1 cellular context compared by ENCODE assay signal in the genomic region with DNA sequence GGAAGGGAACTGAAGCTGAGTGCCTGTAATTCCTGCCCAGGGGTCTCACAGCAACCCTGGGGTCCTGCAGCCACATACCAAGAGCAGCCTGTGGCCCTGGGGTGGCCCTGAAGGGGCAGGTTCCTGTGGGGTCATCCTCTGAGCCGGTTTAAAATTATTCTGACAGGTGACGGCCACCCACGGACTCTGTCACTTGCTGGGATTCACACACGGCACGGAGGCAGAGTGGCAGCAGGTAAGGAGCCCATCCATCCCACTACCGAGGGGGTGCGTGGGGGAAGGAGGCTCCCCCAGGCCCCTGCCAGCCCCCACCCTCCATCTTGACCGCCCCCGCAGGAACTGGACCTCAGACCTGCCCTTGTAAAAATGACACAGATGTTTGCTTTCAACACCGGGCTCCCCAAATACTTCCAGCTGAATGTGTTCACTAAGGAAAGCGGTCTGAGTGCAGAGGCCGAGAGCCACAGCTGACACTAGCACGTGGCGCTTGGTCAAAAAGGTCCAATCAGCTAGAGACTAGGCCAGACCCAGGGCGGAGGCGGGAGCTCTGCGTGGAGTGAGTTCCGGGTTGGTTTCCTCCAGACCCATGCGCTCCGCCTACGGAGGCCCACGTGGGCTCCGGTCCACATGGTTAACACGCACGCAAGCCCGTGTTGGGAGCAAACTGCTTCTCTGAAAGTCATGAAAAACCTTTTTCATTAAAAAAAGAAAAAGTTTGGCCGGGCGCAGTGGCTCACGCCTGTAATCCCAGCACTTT.
A peak's percentile ranks its signal among the peaks of the same experiment; 100 is the strongest.
TF ChIP-seq lines count a peak whose summit lies in the region.

No MANE protein-coding gene starts in this region.

TF ChIP-seq in HepG2, 621 proteins besides CTCF, POLR2A, EP300 and RAD21 (continued from another document and continues in another):
- TF ChIP-seq, protein P1, sequence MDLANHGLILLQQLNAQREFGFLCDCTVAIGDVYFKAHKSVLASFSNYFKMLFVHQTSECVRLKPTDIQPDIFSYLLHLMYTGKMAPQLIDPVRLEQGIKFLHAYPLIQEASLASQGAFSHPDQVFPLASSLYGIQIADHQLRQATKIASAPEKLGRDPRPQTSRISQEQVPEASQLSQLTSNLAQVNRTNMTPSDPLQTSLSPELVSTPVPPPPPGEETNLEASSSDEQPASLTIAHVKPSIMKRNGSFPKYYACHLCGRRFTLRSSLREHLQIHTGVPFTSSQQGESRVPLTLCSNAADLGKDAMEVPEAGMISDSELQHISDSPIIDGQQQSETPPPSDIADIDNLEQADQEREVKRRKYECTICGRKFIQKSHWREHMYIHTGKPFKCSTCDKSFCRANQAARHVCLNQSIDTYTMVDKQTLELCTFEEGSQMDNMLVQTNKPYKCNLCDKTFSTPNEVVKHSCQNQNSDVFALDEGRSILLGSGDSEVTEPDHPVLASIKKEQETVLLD (CRISPR knock-in tag; IDR thresholded peaks at IDR 0.05; ENCODE audit: low read depth), result no peak
- TF ChIP-seq SIN3A (IDR thresholded peaks at IDR 0.05; ENCODE audit: borderline replicate concordance, low read depth, low read length) (peak; percentile 70), FOXK1 (CRISPR knock-in tag; IDR thresholded peaks at IDR 0.05; ENCODE audit: borderline replicate concordance, low read depth) (no peak), ETV6 (CRISPR knock-in tag; conservative IDR thresholded peaks at IDR 0.05) (no peak), ZNF503 (CRISPR knock-in tag; IDR thresholded peaks at IDR 0.05) (no peak), AFF4 (CRISPR knock-in tag; IDR thresholded peaks at IDR 0.05) (no peak), JDP2 (CRISPR knock-in tag; IDR thresholded peaks at IDR 0.05; ENCODE audit: borderline replicate concordance) (no peak), HOMEZ (CRISPR knock-in tag; IDR thresholded peaks at IDR 0.05; ENCODE audit: low read depth) (no peak), FOXK2 (IDR thresholded peaks at IDR 0.05) (no peak), SIX4 (CRISPR knock-in tag; IDR thresholded peaks at IDR 0.05) (no peak), SRF (IDR thresholded peaks at IDR 0.05; ENCODE audit: low read depth, low read length) (no peak), GATAD2A (CRISPR knock-in tag; IDR thresholded peaks at IDR 0.05) (no peak; the same call in 1 of the 2 replicates), ZNF775 (CRISPR knock-in tag; IDR thresholded peaks at IDR 0.05; ENCODE audit: borderline replicate concordance) (no peak), ZNF260 (CRISPR knock-in tag; IDR thresholded peaks at IDR 0.05; ENCODE audit: borderline replicate concordance, low read depth) (no peak), ZUFSP (CRISPR knock-in tag; IDR thresholded peaks at IDR 0.05; ENCODE audit: borderline replicate concordance) (no peak), ZFP36L2 (CRISPR knock-in tag; IDR thresholded peaks at IDR 0.05) (no peak), MAFF (IDR thresholded peaks at IDR 0.05; ENCODE audit: low read depth, low read length) (no peak), PTBP1 (IDR thresholded peaks at IDR 0.05; ENCODE audit: low read depth, low read length, poor library complexity, severe bottlenecking) (no peak), ZNF484 (CRISPR knock-in tag; IDR thresholded peaks at IDR 0.05; ENCODE audit: borderline replicate concordance, low read depth) (no peak), ZBTB7A (CRISPR knock-in tag; IDR thresholded peaks at IDR 0.05) (no peak), TAF15 (IDR thresholded peaks at IDR 0.05; ENCODE audit: low read depth, low read length, poor library complexity, severe bottlenecking) (no peak), ZNF713 (CRISPR knock-in tag; IDR thresholded peaks at IDR 0.05) (no peak), RXRB (CRISPR knock-in tag; IDR thresholded peaks at IDR 0.05; ENCODE audit: borderline replicate concordance) (no peak), RNF219 (CRISPR knock-in tag; IDR thresholded peaks at IDR 0.05) (no peak), CEBPG (CRISPR knock-in tag; IDR thresholded peaks at IDR 0.05) (no peak), ARNTL (CRISPR knock-in tag; IDR thresholded peaks at IDR 0.05) (no peak), SP140L (CRISPR knock-in tag; IDR thresholded peaks at IDR 0.05; ENCODE audit: borderline replicate concordance) (no peak), ZNF235 (CRISPR knock-in tag; IDR thresholded peaks at IDR 0.05; ENCODE audit: borderline replicate concordance) (no peak), EEA1 (CRISPR knock-in tag; IDR thresholded peaks at IDR 0.05; ENCODE audit: borderline replicate concordance) (no peak), RFX5 (IDR thresholded peaks at IDR 0.05; ENCODE audit: low read depth, low read length) (no peak), ZFP90 (CRISPR knock-in tag; IDR thresholded peaks at IDR 0.05; ENCODE audit: borderline replicate concordance) (no peak)
- TF ChIP-seq, protein P2, sequence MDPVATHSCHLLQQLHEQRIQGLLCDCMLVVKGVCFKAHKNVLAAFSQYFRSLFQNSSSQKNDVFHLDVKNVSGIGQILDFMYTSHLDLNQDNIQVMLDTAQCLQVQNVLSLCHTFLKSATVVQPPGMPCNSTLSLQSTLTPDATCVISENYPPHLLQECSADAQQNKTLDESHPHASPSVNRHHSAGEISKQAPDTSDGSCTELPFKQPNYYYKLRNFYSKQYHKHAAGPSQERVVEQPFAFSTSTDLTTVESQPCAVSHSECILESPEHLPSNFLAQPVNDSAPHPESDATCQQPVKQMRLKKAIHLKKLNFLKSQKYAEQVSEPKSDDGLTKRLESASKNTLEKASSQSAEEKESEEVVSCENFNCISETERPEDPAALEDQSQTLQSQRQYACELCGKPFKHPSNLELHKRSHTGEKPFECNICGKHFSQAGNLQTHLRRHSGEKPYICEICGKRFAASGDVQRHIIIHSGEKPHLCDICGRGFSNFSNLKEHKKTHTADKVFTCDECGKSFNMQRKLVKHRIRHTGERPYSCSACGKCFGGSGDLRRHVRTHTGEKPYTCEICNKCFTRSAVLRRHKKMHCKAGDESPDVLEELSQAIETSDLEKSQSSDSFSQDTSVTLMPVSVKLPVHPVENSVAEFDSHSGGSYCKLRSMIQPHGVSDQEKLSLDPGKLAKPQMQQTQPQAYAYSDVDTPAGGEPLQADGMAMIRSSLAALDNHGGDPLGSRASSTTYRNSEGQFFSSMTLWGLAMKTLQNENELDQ (CRISPR knock-in tag; IDR thresholded peaks at IDR 0.05; ENCODE audit: borderline replicate concordance), result no peak
- TF ChIP-seq, protein P3, sequence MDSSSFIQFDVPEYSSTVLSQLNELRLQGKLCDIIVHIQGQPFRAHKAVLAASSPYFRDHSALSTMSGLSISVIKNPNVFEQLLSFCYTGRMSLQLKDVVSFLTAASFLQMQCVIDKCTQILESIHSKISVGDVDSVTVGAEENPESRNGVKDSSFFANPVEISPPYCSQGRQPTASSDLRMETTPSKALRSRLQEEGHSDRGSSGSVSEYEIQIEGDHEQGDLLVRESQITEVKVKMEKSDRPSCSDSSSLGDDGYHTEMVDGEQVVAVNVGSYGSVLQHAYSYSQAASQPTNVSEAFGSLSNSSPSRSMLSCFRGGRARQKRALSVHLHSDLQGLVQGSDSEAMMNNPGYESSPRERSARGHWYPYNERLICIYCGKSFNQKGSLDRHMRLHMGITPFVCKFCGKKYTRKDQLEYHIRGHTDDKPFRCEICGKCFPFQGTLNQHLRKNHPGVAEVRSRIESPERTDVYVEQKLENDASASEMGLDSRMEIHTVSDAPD (CRISPR knock-in tag; IDR thresholded peaks at IDR 0.05), result no peak
- TF ChIP-seq, protein P4, sequence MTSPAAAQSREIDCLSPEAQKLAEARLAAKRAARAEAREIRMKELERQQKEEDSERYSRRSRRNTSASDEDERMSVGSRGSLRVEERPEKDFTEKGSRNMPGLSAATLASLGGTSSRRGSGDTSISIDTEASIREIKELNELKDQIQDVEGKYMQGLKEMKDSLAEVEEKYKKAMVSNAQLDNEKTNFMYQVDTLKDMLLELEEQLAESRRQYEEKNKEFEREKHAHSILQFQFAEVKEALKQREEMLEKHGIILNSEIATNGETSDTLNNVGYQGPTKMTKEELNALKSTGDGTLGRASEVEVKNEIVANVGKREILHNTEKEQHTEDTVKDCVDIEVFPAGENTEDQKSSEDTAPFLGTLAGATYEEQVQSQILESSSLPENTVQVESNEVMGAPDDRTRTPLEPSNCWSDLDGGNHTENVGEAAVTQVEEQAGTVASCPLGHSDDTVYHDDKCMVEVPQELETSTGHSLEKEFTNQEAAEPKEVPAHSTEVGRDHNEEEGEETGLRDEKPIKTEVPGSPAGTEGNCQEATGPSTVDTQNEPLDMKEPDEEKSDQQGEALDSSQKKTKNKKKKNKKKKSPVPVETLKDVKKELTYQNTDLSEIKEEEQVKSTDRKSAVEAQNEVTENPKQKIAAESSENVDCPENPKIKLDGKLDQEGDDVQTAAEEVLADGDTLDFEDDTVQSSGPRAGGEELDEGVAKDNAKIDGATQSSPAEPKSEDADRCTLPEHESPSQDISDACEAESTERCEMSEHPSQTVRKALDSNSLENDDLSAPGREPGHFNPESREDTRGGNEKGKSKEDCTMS (CRISPR knock-in tag; conservative IDR thresholded peaks at IDR 0.05), result no peak
- TF ChIP-seq, protein P5, sequence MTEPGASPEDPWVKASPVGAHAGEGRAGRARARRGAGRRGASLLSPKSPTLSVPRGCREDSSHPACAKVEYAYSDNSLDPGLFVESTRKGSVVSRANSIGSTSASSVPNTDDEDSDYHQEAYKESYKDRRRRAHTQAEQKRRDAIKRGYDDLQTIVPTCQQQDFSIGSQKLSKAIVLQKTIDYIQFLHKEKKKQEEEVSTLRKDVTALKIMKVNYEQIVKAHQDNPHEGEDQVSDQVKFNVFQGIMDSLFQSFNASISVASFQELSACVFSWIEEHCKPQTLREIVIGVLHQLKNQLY (CRISPR knock-in tag; IDR thresholded peaks at IDR 0.05), result peak; percentile 24; the same call in 1 of the 2 replicates
